ENCODE assay signal across 1 cellular context in genomic region chr18:50115095-50115494, GRCh38.
TF ChIP-seq lines count a peak whose summit lies in the region.

No MANE protein-coding gene starts in this region.

TF ChIP-seq in HepG2, 621 proteins besides CTCF, POLR2A, EP300 and RAD21 (continued from another document and continues in another):
- TF ChIP-seq FOXP4 (CRISPR knock-in tag; IDR thresholded peaks at IDR 0.05) (no peak), ARID5B (CRISPR knock-in tag; IDR thresholded peaks at IDR 0.05) (peak; percentile 57; the same call in 1 of the 2 replicates), ZNF772 (CRISPR knock-in tag; IDR thresholded peaks at IDR 0.05) (no peak), RXRB (CRISPR knock-in tag; IDR thresholded peaks at IDR 0.05; ENCODE audit: borderline replicate concordance) (peak; percentile 36; the same call in 1 of the 2 replicates), ZNF792 (CRISPR knock-in tag; IDR thresholded peaks at IDR 0.05) (0 out of 2 replicates have a peak, but pooled peaks have one; percentile 26), SOX13 (IDR thresholded peaks at IDR 0.05) (no peak), SOX13 (CRISPR knock-in tag; conservative IDR thresholded peaks at IDR 0.05 in 1 of 2, IDR thresholded peaks at IDR 0.05 in 1 of 2) (peak in 1 of 2 experiments; percentile 23; a peak in 1 of 4 replicates), ZBTB14 (CRISPR knock-in tag; IDR thresholded peaks at IDR 0.05) (no peak), CENPX (CRISPR knock-in tag; IDR thresholded peaks at IDR 0.05) (no peak), ZNF331 (CRISPR knock-in tag; IDR thresholded peaks at IDR 0.05) (peak; percentile 62), HES4 (CRISPR knock-in tag; IDR thresholded peaks at IDR 0.05; ENCODE audit: borderline replicate concordance) (no peak), ZNF614 (CRISPR knock-in tag; IDR thresholded peaks at IDR 0.05; ENCODE audit: borderline replicate concordance) (0 out of 2 replicates have a peak, but pooled peaks have one; percentile 34), MLXIP (CRISPR knock-in tag; IDR thresholded peaks at IDR 0.05; ENCODE audit: borderline replicate concordance) (no peak), ERF (CRISPR knock-in tag; IDR thresholded peaks at IDR 0.05) (0 out of 2 replicates have a peak, but pooled peaks have one; percentile 33), ZNF33A (CRISPR knock-in tag; IDR thresholded peaks at IDR 0.05; ENCODE audit: borderline replicate concordance) (no peak), CEBPB (IDR thresholded peaks at IDR 0.05; ENCODE audit: borderline replicate concordance, low read depth, low read length) (peak; percentile 85; the same call in 1 of the 2 replicates), ZBTB34 (CRISPR knock-in tag; IDR thresholded peaks at IDR 0.05) (0 out of 2 replicates have a peak, but pooled peaks have one; percentile 20), KDM1A (CRISPR knock-in tag; IDR thresholded peaks at IDR 0.05) (no peak), TEAD3 (CRISPR knock-in tag; optimal IDR thresholded peaks at IDR 0.05; ENCODE audit: borderline replicate concordance) (peak; percentile 40), ZNF558 (CRISPR knock-in tag; IDR thresholded peaks at IDR 0.05; ENCODE audit: borderline replicate concordance) (no peak), BCL6 (CRISPR knock-in tag; IDR thresholded peaks at IDR 0.05) (peak; percentile 62), HCFC1 (IDR thresholded peaks at IDR 0.05; ENCODE audit: low read depth, low read length) (no peak), SOX6 (IDR thresholded peaks at IDR 0.05) (no peak), SOX6 (CRISPR knock-in tag; IDR thresholded peaks at IDR 0.05) (peak; percentile 41; the same call in 1 of the 2 replicates), ADNP (CRISPR knock-in tag; IDR thresholded peaks at IDR 0.05) (no peak), TGIF2 (CRISPR knock-in tag; IDR thresholded peaks at IDR 0.05) (no peak), ZFP62 (CRISPR knock-in tag; IDR thresholded peaks at IDR 0.05) (no peak), ATF4 (CRISPR knock-in tag; IDR thresholded peaks at IDR 0.05) (no peak), ZNF143 (CRISPR knock-in tag; IDR thresholded peaks at IDR 0.05) (no peak), CBFB (CRISPR knock-in tag; IDR thresholded peaks at IDR 0.05) (no peak), FOXA3 (CRISPR knock-in tag; IDR thresholded peaks at IDR 0.05) (0 out of 2 replicates have a peak, but pooled peaks have one; percentile 15), CEBPG (CRISPR knock-in tag; IDR thresholded peaks at IDR 0.05) (peak; percentile 86), CREB1 (IDR thresholded peaks at IDR 0.05) (no peak), CREB1 (CRISPR knock-in tag; IDR thresholded peaks at IDR 0.05) (no peak), NFYC (CRISPR knock-in tag; IDR thresholded peaks at IDR 0.05) (no peak), SNAI1 (CRISPR knock-in tag; IDR thresholded peaks at IDR 0.05; ENCODE audit: borderline replicate concordance) (no peak), SP5 (CRISPR knock-in tag; IDR thresholded peaks at IDR 0.05; ENCODE audit: borderline replicate concordance, low read depth) (no peak), ZMYM4 (CRISPR knock-in tag; IDR thresholded peaks at IDR 0.05) (0 out of 2 replicates have a peak, but pooled peaks have one; percentile 14), TCF7L2 (IDR thresholded peaks at IDR 0.05; ENCODE audit: low read depth, low read length) (no peak), MAFK (conservative IDR thresholded peaks at IDR 0.05 in 1 of 2, IDR thresholded peaks at IDR 0.05 in 1 of 2; ENCODE audit: low read length in 2 of 2) (no peak)
- TF ChIP-seq, protein P1, sequence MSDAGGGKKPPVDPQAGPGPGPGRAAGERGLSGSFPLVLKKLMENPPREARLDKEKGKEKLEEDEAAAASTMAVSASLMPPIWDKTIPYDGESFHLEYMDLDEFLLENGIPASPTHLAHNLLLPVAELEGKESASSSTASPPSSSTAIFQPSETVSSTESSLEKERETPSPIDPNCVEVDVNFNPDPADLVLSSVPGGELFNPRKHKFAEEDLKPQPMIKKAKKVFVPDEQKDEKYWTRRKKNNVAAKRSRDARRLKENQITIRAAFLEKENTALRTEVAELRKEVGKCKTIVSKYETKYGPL (CRISPR knock-in tag; IDR thresholded peaks at IDR 0.05) = peak; percentile 98
- TF ChIP-seq, protein P2, sequence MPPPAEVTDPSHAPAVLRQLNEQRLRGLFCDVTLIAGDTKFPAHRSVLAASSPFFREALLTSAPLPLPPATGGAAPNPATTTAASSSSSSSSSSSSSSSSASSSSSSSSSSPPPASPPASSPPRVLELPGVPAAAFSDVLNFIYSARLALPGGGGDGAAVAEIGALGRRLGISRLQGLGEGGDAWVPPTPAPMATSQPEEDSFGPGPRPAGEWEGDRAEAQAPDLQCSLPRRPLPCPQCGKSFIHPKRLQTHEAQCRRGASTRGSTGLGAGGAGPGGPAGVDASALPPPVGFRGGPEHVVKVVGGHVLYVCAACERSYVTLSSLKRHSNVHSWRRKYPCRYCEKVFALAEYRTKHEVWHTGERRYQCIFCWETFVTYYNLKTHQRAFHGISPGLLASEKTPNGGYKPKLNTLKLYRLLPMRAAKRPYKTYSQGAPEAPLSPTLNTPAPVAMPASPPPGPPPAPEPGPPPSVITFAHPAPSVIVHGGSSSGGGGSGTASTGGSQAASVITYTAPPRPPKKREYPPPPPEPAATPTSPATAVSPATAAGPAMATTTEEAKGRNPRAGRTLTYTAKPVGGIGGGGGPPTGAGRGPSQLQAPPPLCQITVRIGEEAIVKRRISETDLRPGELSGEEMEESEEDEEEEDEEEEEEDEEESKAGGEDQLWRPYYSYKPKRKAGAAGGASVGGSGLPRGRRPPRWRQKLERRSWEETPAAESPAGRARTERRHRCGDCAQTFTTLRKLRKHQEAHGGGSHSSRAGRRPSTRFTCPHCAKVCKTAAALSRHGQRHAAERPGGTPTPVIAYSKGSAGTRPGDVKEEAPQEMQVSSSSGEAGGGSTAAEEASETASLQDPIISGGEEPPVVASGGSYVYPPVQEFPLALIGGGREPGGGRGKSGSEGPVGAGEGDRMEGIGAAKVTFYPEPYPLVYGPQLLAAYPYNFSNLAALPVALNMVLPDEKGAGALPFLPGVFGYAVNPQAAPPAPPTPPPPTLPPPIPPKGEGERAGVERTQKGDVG (CRISPR knock-in tag; IDR thresholded peaks at IDR 0.05; ENCODE audit: borderline replicate concordance) = no peak
- TF ChIP-seq, protein P3, sequence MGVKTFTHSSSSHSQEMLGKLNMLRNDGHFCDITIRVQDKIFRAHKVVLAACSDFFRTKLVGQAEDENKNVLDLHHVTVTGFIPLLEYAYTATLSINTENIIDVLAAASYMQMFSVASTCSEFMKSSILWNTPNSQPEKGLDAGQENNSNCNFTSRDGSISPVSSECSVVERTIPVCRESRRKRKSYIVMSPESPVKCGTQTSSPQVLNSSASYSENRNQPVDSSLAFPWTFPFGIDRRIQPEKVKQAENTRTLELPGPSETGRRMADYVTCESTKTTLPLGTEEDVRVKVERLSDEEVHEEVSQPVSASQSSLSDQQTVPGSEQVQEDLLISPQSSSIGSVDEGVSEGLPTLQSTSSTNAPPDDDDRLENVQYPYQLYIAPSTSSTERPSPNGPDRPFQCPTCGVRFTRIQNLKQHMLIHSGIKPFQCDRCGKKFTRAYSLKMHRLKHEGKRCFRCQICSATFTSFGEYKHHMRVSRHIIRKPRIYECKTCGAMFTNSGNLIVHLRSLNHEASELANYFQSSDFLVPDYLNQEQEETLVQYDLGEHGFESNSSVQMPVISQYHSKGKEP (CRISPR knock-in tag; IDR thresholded peaks at IDR 0.05) = no peak
- TF ChIP-seq, protein P4, sequence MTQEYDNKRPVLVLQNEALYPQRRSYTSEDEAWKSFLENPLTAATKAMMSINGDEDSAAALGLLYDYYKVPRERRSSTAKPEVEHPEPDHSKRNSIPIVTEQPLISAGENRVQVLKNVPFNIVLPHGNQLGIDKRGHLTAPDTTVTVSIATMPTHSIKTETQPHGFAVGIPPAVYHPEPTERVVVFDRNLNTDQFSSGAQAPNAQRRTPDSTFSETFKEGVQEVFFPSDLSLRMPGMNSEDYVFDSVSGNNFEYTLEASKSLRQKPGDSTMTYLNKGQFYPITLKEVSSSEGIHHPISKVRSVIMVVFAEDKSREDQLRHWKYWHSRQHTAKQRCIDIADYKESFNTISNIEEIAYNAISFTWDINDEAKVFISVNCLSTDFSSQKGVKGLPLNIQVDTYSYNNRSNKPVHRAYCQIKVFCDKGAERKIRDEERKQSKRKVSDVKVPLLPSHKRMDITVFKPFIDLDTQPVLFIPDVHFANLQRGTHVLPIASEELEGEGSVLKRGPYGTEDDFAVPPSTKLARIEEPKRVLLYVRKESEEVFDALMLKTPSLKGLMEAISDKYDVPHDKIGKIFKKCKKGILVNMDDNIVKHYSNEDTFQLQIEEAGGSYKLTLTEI (CRISPR knock-in tag; conservative IDR thresholded peaks at IDR 0.05) = no peak
